35 cellular contexts compared by ENCODE assay signal in genomic region chr3:104988491-104988890, GRCh38.
"Had no signal": no experiment of that assay in that cellular context is flagged by ENCODE, and none has a peak within 500 bp of the region (broad histone marks: within the 10 kb centered on the region; RNA-seq: fewer than 3 reads in every experiment).

No MANE protein-coding gene starts in this region.

- H3K27ac ChIP-seq: brain microvascular endothelial cell, cardiac muscle cell, PC-9, RWPE1, WERI-Rb-1 had no signal

- H3K4me3 ChIP-seq: cardiac muscle cell, MG63, PC-9 had no signal

- ATAC-seq: activated CD8-positive, alpha-beta memory T cell treated with anti-CD3 and anti-CD28 coated beads, Interleukin-2, amount 10 ng/mL, durations not matched to agents 7 days and 5 days had no signal

- H3K36me3 ChIP-seq: brain microvascular endothelial cell, cardiac muscle cell, MG63, WERI-Rb-1 had no signal

- H3K27me3 ChIP-seq: brain microvascular endothelial cell, cardiac muscle cell, MG63 had no signal

- DNase-seq: activated CD4-positive, alpha-beta memory T cell treated with anti-CD3 and anti-CD28 coated beads, Interleukin-2, amount 10 ng/mL, durations not matched to agents 7 days and 5 days; activated CD4-positive, alpha-beta T cell treated with anti-CD3 and anti-CD28 coated beads for 1 hour; activated CD4-positive, alpha-beta T cell treated with anti-CD3 and anti-CD28 coated beads for 48 hours; activated CD4-positive, CD25-positive, alpha-beta regulatory T cell; activated CD8-positive, alpha-beta memory T cell treated with anti-CD3 and anti-CD28 coated beads for 24 hours; activated CD8-positive, alpha-beta memory T cell treated with anti-CD3 and anti-CD28 coated beads, Interleukin-2, amount 10 ng/mL, durations not matched to agents 7 days and 5 days; activated CD8-positive, alpha-beta memory T cell treated with anti-CD3 and anti-CD28 coated beads, Interleukin-2, amount 50 U/mL, for 48 hours; activated effector memory CD4-positive, alpha-beta T cell treated with Interleukin-2 at 50 U/mL for 16 hours; activated naive CD4-positive, alpha-beta T cell treated with anti-CD3 and anti-CD28 coated beads, Interleukin-2, amount 50 U/mL, for 16 hours; activated naive CD8-positive, alpha-beta T cell treated with anti-CD3 and anti-CD28 coated beads for 36 hours; activated T-cell treated with anti-CD3 and anti-CD28 coated beads, Interleukin-2, amount 50 U/mL, for 48 hours; amniotic stem cell; aorta; brain microvascular endothelial cell; MG63; NCI-H1048; NCI-H1105 treated with DMSO at 0.1 percent for 48 hours; NCI-H1436; NCI-H1694; NCI-H1930; NCI-H2081 treated with DMSO at 0.1 percent for 48 hours; NCI-H345; NCI-H526; NCI-H748 treated with DMSO at 0.1 percent for 48 hours; NK-92 treated with Interleukin-12 subunit alpha and Interleukin-12 subunit beta, amount 100 ng/mL, for 24 hours; PC-9; Right ventricle myocardium superior; SW 1271; T-helper 1 cell; T-helper 2 cell; T-helper 9 cell; WERI-Rb-1 had no signal

- H3K9me3 ChIP-seq: MG63 had no signal

- FAIRE-seq: RCC 7860 had no signal
